19 cellular contexts compared by ENCODE assay signal in the genomic region with DNA sequence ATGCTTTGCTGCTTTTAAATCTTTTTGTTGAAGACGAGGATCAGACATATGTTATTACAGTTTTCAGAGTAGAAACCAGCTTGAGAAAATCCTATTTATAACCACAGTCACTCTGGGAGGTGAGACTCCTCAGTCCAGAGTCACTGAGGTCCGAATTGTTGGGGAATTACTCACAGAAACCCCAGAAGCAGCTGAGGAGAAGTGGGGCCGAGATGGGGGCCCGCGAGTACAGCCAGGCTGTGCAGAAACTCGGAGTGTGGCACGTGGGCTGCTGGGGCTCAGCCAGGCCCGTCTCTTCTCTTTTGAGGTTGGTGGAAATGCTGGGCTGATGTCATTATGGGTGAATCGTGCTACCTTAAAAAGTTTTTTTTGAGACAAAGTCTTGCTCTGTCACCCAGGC. TPM values are rescaled to one million over a fixed set of nuclear protein-coding genes. Genes with fewer than 3 reads are reported as not detected.
DNase-seq lines count a peak whose midpoint lies in the region; TF ChIP-seq lines count a peak whose summit lies in the region.
"Had no signal": no experiment of that assay in that cellular context is flagged by ENCODE, and none has a peak within 500 bp of the region (broad histone marks: within the 10 kb centered on the region; RNA-seq: fewer than 3 reads in every experiment).

No MANE protein-coding gene starts in this region.

- no peak overlapping the region for H2AFZ ChIP-seq in trophoblast cell (ENCODE audit: insufficient read depth, low read length, poor library complexity)

- H3K18ac ChIP-seq in trophoblast cell (ENCODE audit: low read length), result no peak overlapping the region

- no peak overlapping the region for H2BK5ac ChIP-seq in trophoblast cell (ENCODE audit: low read depth, low read length, poor library complexity)

- H3K27me3 ChIP-seq in AG04450 (ENCODE audit: control insufficient read depth, insufficient read depth, low read length) (peaks cover 19% of the 10 kb centered on the region), trophoblast cell (ENCODE audit: insufficient read depth, low read length) (no peaks in the 10 kb centered on the region)
- H3K27me3 ChIP-seq: right lobe of liver had no signal

- no peak overlapping the region for H3K23ac ChIP-seq in trophoblast cell (ENCODE audit: low read length)

- no peak overlapping the region for H4K12ac ChIP-seq in trophoblast cell (ENCODE audit: low read depth, low read length)

- no peak overlapping the region for H3K4me3 ChIP-seq in AG04450 (ENCODE audit: low read depth, low read length)
- no peak overlapping the region for H3K4me3 ChIP-seq in astrocyte of the cerebellum (ENCODE audit: low read depth, low read length)
- no peak overlapping the region for H3K4me3 ChIP-seq in trophoblast cell (ENCODE audit: low read depth, low read length)
- H3K4me3 ChIP-seq: A549, right lobe of liver had no signal

- peaks cover 4% of the 10 kb centered on the region in 2 experiments for H3K4me1 ChIP-seq in trophoblast cell (ENCODE audit: control insufficient read depth in 1 of 2, insufficient read depth in 2 of 2, low read length in 2 of 2)
- H3K4me1 ChIP-seq: right lobe of liver had no signal

- TF ChIP-seq CTCF in AG04450 (IDR thresholded peaks at IDR 0.05; ENCODE audit: low read depth, low read length) (no peak), astrocyte of the cerebellum (IDR thresholded peaks at IDR 0.05; ENCODE audit: low read depth, low read length, missing control alignments) (no peak), GM10248 (IDR thresholded peaks at IDR 0.05; ENCODE audit: control extremely low read depth, extremely low read depth, low read depth, missing control alignments) (no peak)

- CTCF ChIA-PET in AG04450 (lab: Charles Lee), result interaction anchor here (0.7 to 2.1 kb wide), 3 partner anchors 99 to 242 kb away, joined by 3 to 11 read pairs (median 4); no protein-coding TSS in a partner anchor
- CTCF ChIA-PET in GM10248 (lab: Yijun Ruan, JAX), result no interaction called here

- no CpG with 5 or more reads among the region's 9 CpGs for WGBS in trophoblast cell (ENCODE audit: extremely low coverage, insufficient coverage, insufficient read length)

- H3K79me1 ChIP-seq in trophoblast cell (ENCODE audit: low read length), result no peaks in the 10 kb centered on the region

- H4K8ac ChIP-seq in trophoblast cell (ENCODE audit: low read depth, low read length), result no peak overlapping the region

- no peak overlapping the region for H3K14ac ChIP-seq in trophoblast cell (ENCODE audit: low read length)

- no peak overlapping the region for H2BK12ac ChIP-seq in trophoblast cell (ENCODE audit: low read length)

- no peak overlapping the region for H3K9ac ChIP-seq in trophoblast cell (ENCODE audit: low read length)

- H3K27ac ChIP-seq in AG04450 (ENCODE audit: low read depth, low read length) (peak overlapping the region; percentile 11), trophoblast cell (ENCODE audit: low read depth, low read length) (no peak overlapping the region)
- H3K27ac ChIP-seq: A549, right lobe of liver had no signal

- no peaks in the 10 kb centered on the region for H3K36me3 ChIP-seq in trophoblast cell (ENCODE audit: control insufficient read depth in 1 of 2, insufficient read depth in 2 of 2, low read length in 2 of 2)
- H3K36me3 ChIP-seq: right lobe of liver had no signal

- H3K9me3 ChIP-seq in AG04450 (ENCODE audit: control insufficient read depth, insufficient read depth, low read length) (peaks cover 16% of the 10 kb centered on the region; the same call in 1 of the 2 replicates), trophoblast cell (ENCODE audit: insufficient read depth, low read depth, low read length) (peaks cover 16% of the 10 kb centered on the region)
- H3K9me3 ChIP-seq: right lobe of liver had no signal

- peak; percentile 26 for DNase-seq in AG04450 (ENCODE audit: low read depth, low spot score)
- DNase-seq in HK-2 (ENCODE audit: unreplicated experiment), result peak; percentile 47
- DNase-seq in astrocyte of the cerebellum (ENCODE audit: low read depth), result peak; percentile 42
- DNase-seq in kidney glomerular epithelial cell (lab: John Stamatoyannopoulos, UW), result peak; percentile 1
- no peak for DNase-seq in GM10248 (ENCODE audit: extremely low spot score)
- DNase-seq in NCI-H69 (lab: John Stamatoyannopoulos, UW), result no peak
- DNase-seq in activated CD8-positive, alpha-beta memory T cell treated with anti-CD3 and anti-CD28 coated beads, Interleukin-2, amount 50 U/mL, for 4 hours, result no peak
- DNase-seq in trophoblast cell, result no peak
- DNase-seq: activated CD4-positive, alpha-beta T cell treated with anti-CD3 and anti-CD28 coated beads for 48 hours; activated naive CD4-positive, alpha-beta T cell treated with anti-CD3 and anti-CD28 coated beads for 36 hours; central memory CD4-positive, alpha-beta T cell; GF-D8; Kasumi-1; mesendoderm; NCI-H1417 treated with DMSO at 0.1 percent for 48 hours; NCI-H446; right lobe of liver; stimulated activated CD4-positive, alpha-beta T cell treated with anti-CD3 and anti-CD28 coated beads, Interleukin-4, amount 100 ng/mL, for 4 hours had no signal

- H3K4me2 ChIP-seq in trophoblast cell (ENCODE audit: low read length), result no peak overlapping the region
- H3K4me2 ChIP-seq: A549 had no signal

- no peak overlapping the region for H3K4ac ChIP-seq in trophoblast cell (ENCODE audit: low read depth, low read length)

- H3K79me2 ChIP-seq in trophoblast cell (ENCODE audit: control insufficient read depth, insufficient read depth, low read length, poor library complexity), result no peaks in the 10 kb centered on the region

- no peak overlapping the region for H2BK120ac ChIP-seq in trophoblast cell (ENCODE audit: insufficient read depth, low read length, poor library complexity)

- POLR2A ChIA-PET in AG04450 (lab: Yijun Ruan, JAX), result no interaction called here
- POLR2A ChIA-PET in GM10248 (lab: Yijun Ruan, JAX), result no interaction called here

- in situ Hi-C loops in astrocyte of the cerebellum (cut with HindIII; ENCODE audit: low sequenced_read_pairs), result no loop called here

- no peak overlapping the region for H4K91ac ChIP-seq in trophoblast cell (ENCODE audit: low read depth, low read length)

- H2AK5ac ChIP-seq in trophoblast cell (ENCODE audit: low read length), result no peak overlapping the region

RNA-seq across cellular contexts. Expression of a gene that starts 14.4 kb away (rescaled TPM):
- polyA plus RNA-seq in AG04450 (2011; rRNA removed), result not detected in 2 replicates
- polyA minus RNA-seq in AG04450 (2011; rRNA and poly(A)+ RNA removed), result not detected in 2 replicates
- polyA plus RNA-seq in trophoblast cell (2013), result 0.24 and 0.26 TPM in 2 replicates

RNA-seq across cellular contexts. Expression of a gene that starts 26.6 kb away (rescaled TPM):
- 1.1 and 2.1 TPM in 2 replicates for polyA plus RNA-seq in AG04450 (2011; rRNA removed)
- polyA minus RNA-seq in AG04450 (2011; rRNA and poly(A)+ RNA removed), result 1.3 and 1.4 TPM in 2 replicates
- 63.1 and 65.0 TPM in 2 replicates for polyA plus RNA-seq in trophoblast cell (2013)

RNA-seq across cellular contexts. Expression of a gene that starts 26.8 kb away (rescaled TPM):
- polyA plus RNA-seq in AG04450 (2011; rRNA removed), result 9.2 and 13.5 TPM in 2 replicates
- 5.8 and 7.1 TPM in 2 replicates for polyA minus RNA-seq in AG04450 (2011; rRNA and poly(A)+ RNA removed)
- polyA plus RNA-seq in trophoblast cell (2013), result 28.7 TPM in 2 replicates

RNA-seq across cellular contexts. Expression of a gene that starts 54.4 kb away (rescaled TPM):
- 0.11 and 0.17 TPM in 2 replicates for polyA plus RNA-seq in AG04450 (2011; rRNA removed)
- polyA minus RNA-seq in AG04450 (2011; rRNA and poly(A)+ RNA removed), result not detected in 2 replicates
- polyA plus RNA-seq in trophoblast cell (2013), result 0.16 and 0.17 TPM in 2 replicates

Comparison
In these comparisons a context has a peak if more than half of its experiments do, and no peak if none do; other contexts are left out.
1. DNase-seq: peak in AG04450 (single experiment), HK-2 (single experiment), astrocyte of the cerebellum (single experiment) and kidney glomerular epithelial cell (single experiment); none in GM10248 (single experiment), NCI-H69 (single experiment), activated CD8-positive, alpha-beta memory T cell treated with anti-CD3 and anti-CD28 coated beads, Interleukin-2, amount 50 U/mL, for 4 hours (single experiment) and trophoblast cell (0 of 2).